Comparison of ENCODE assay signal across 8 cellular contexts in the genomic region with DNA sequence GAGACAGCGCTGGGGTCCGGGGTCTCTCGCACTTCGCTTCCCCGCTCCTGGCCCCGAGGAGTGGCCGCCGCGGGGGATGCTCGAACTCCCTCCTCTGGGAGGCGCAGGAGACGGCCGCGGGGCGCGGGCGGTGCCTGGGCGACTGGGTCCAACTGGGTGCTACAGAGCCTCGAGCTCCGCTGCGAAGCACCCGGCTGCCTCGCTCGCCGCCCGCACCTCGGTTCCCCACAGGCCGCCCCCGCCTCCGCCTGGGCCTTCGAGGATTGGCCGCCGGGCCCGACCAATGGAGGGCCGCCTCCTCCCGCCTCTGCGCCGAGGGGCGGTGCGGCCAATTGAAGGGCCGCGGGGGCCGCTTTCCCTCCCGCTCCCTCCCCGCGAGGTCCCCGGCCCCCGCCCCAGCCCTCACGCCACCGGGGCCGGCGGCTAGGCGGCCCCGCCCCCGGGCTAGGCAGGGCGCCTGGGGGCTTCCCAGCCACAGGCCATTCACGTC. TPM values are rescaled to one million over a fixed set of nuclear protein-coding genes. Genes with fewer than 3 reads are reported as not detected.
A peak's percentile ranks its signal among the peaks of the same experiment; 100 is the strongest.
DNase-seq lines count a peak whose midpoint lies in the region; ATAC-seq and TF ChIP-seq lines count a peak whose summit lies in the region.

A gene (minus strand): TSS at position 196 of the 490 bp plus-strand sequence. CDS start 216 bp downstream, outside the sequence.

- H3K27me3 ChIP-seq in CD4-positive, CD25-positive, alpha-beta regulatory T cell (ENCODE audit: control insufficient read depth, insufficient read depth, low read length), result peaks cover 24% of the 10 kb centered on the region

- peak; percentile 73 to 83 for ATAC-seq in CD4-positive, CD25-positive, alpha-beta regulatory T cell (ENCODE audit: low read depth in 2 of 2)
- peak; percentile 75 for ATAC-seq in GM19467 (IDR thresholded peaks at IDR 0.05; ENCODE audit: unreplicated experiment)
- ATAC-seq in natural killer cell, result peak; percentile 83 to 85 (median 83)
- ATAC-seq in stimulated activated naive B cell treated with anti-CD40 and anti-IgM and Interleukin-4, amounts not matched to agents 10 μg/mL and 1 μg/mL and 100 μg/mL, for 72 hours (replicated peaks), result peak; percentile 87 to 88

- H3K4me1 ChIP-seq in CD4-positive, CD25-positive, alpha-beta regulatory T cell (ENCODE audit: control insufficient read depth, insufficient read depth, low read length, poor library complexity, severe bottlenecking), result peaks cover 13% of the 10 kb centered on the region

- no peak within 1 kb of the TSS for H3K27ac ChIP-seq in CD4-positive, CD25-positive, alpha-beta regulatory T cell (ENCODE audit: insufficient read depth, low read length, poor library complexity, severe bottlenecking)

- intact Hi-C loops in natural killer cell (cut with micrococcal nuclease), result no loop called here

- peak; percentile 43 to 68 (median 48) for DNase-seq in CD4-positive, CD25-positive, alpha-beta regulatory T cell
- peak; percentile 96 for DNase-seq in HK-2 (ENCODE audit: unreplicated experiment)
- DNase-seq in NOMO-1 treated with dmso at 0.1 percent for 144 hours (lab: John Stamatoyannopoulos, UW; ENCODE audit: unreplicated experiment), result peak; percentile 33
- DNase-seq in activated gamma-delta T cell (lab: John Stamatoyannopoulos, UW), result peak; percentile 34
- DNase-seq in fibroblast of pulmonary artery (ENCODE audit: low read depth), result peak; percentile 95
- peak; percentile 53 for DNase-seq in natural killer cell
- peak; percentile 74 for DNase-seq in stimulated activated naive B cell treated with anti-CD40 and anti-IgM and Interleukin-4, amounts not matched to agents 10 μg/mL and 1 μg/mL and 100 μg/mL, for 72 hours

- peak within 1 kb of the TSS; percentile 88 to 93 (median 90) for H3K4me3 Mint-ChIP-seq in CD4-positive, CD25-positive, alpha-beta regulatory T cell
- H3K4me3 Mint-ChIP-seq in natural killer cell, result peak within 1 kb of the TSS; percentile 90
- H3K4me3 Mint-ChIP-seq in stimulated activated naive B cell treated with anti-CD40 and anti-IgM and Interleukin-4, amounts not matched to agents 10 μg/mL and 1 μg/mL and 100 μg/mL, for 72 hours, result peak within 1 kb of the TSS; percentile 83 to 88

- no peaks in the 10 kb centered on the region for H3K36me3 Mint-ChIP-seq in CD4-positive, CD25-positive, alpha-beta regulatory T cell
- H3K36me3 Mint-ChIP-seq in natural killer cell, result no peaks in the 10 kb centered on the region
- H3K36me3 Mint-ChIP-seq in stimulated activated naive B cell treated with anti-CD40 and anti-IgM and Interleukin-4, amounts not matched to agents 10 μg/mL and 1 μg/mL and 100 μg/mL, for 72 hours, result peaks cover 2 to 3% of the 10 kb centered on the region in 2 donors

- H3K36me3 ChIP-seq in CD4-positive, CD25-positive, alpha-beta regulatory T cell (ENCODE audit: control insufficient read depth, insufficient read depth, low read length), result no peaks in the 10 kb centered on the region

- peak within 1 kb of the TSS in 1 of 3 donors; percentile 44 for H3K27ac Mint-ChIP-seq in CD4-positive, CD25-positive, alpha-beta regulatory T cell
- H3K27ac Mint-ChIP-seq in natural killer cell, result peak within 1 kb of the TSS; percentile 68 to 73
- peak within 1 kb of the TSS; percentile 83 for H3K27ac Mint-ChIP-seq in stimulated activated naive B cell treated with anti-CD40 and anti-IgM and Interleukin-4, amounts not matched to agents 10 μg/mL and 1 μg/mL and 100 μg/mL, for 72 hours

- no peak within 1 kb of the TSS for H3K4me3 ChIP-seq in CD4-positive, CD25-positive, alpha-beta regulatory T cell (ENCODE audit: low read depth, low read length)
- H3K4me3 ChIP-seq in fibroblast of pulmonary artery (replicated peaks; ENCODE audit: low read depth, low read length), result peak within 1 kb of the TSS; percentile 93

- peaks cover 86% of the 10 kb centered on the region for H3K27me3 Mint-ChIP-seq in CD4-positive, CD25-positive, alpha-beta regulatory T cell
- peaks cover 47 to 49% of the 10 kb centered on the region in 2 donors for H3K27me3 Mint-ChIP-seq in natural killer cell (ENCODE audit: low read depth in 2 of 2)
- peaks cover 7 to 26% of the 10 kb centered on the region in 2 donors for H3K27me3 Mint-ChIP-seq in stimulated activated naive B cell treated with anti-CD40 and anti-IgM and Interleukin-4, amounts not matched to agents 10 μg/mL and 1 μg/mL and 100 μg/mL, for 72 hours

- H3K9me3 Mint-ChIP-seq in CD4-positive, CD25-positive, alpha-beta regulatory T cell, result peaks cover 0 to 4% (median 0%) of the 10 kb centered on the region in 7 donors
- H3K9me3 Mint-ChIP-seq in natural killer cell, result no peaks in the 10 kb centered on the region
- H3K9me3 Mint-ChIP-seq in stimulated activated naive B cell treated with anti-CD40 and anti-IgM and Interleukin-4, amounts not matched to agents 10 μg/mL and 1 μg/mL and 100 μg/mL, for 72 hours, result no peaks in the 10 kb centered on the region

- TF ChIP-seq CTCF in fibroblast of pulmonary artery (IDR thresholded peaks at IDR 0.05; ENCODE audit: low read length, missing control alignments) (peak; percentile 1), natural killer cell (IDR thresholded peaks at IDR 0.05) (no peak)

- peaks cover 0 to 22% (median 12%) of the 10 kb centered on the region in 4 donors for H3K4me1 Mint-ChIP-seq in CD4-positive, CD25-positive, alpha-beta regulatory T cell
- peaks cover 21 to 23% of the 10 kb centered on the region in 2 donors for H3K4me1 Mint-ChIP-seq in natural killer cell
- H3K4me1 Mint-ChIP-seq in stimulated activated naive B cell treated with anti-CD40 and anti-IgM and Interleukin-4, amounts not matched to agents 10 μg/mL and 1 μg/mL and 100 μg/mL, for 72 hours, result peaks cover 18 to 35% of the 10 kb centered on the region in 2 donors

- H3K9me3 ChIP-seq in CD4-positive, CD25-positive, alpha-beta regulatory T cell (ENCODE audit: control insufficient read depth in 2 of 2, low read length in 2 of 2), result no peaks in the 10 kb centered on the region

RNA-seq across cellular contexts. Expression of the gene that starts here (rescaled TPM):
- 1.0 TPM for total RNA-seq in CD4-positive, CD25-positive, alpha-beta regulatory T cell
- 1 to 10 TPM in 3 of 4 donors, under 1 TPM in 1; 1.00 to 8.7 (median 3.1) TPM for polyA plus RNA-seq in CD4-positive, CD25-positive, alpha-beta regulatory T cell
- 1 to 10 TPM in 1 of 3 donors, under 1 TPM in 2; 0.55 to 1.7 (median 0.96) TPM for total RNA-seq in natural killer cell

Comparison
In these comparisons a context has a peak if more than half of its experiments do, and no peak if none do; other contexts are left out.
1. DNase-seq: peak in every context shown above with its lines; median percentile 96 in HK-2; 95 in fibroblast of pulmonary artery; 74 in stimulated activated naive B cell treated with anti-CD40 and anti-IgM and Interleukin-4, amounts not matched to agents 10 μg/mL and 1 μg/mL and 100 μg/mL, for 72 hours; 53 in natural killer cell; 48 in CD4-positive, CD25-positive, alpha-beta regulatory T cell; 34 in activated gamma-delta T cell; 33 in NOMO-1 treated with dmso at 0.1 percent for 144 hours.